28 cellular contexts compared by ENCODE assay signal in genomic region chr2:42733852-42734251, GRCh38.
"Had no signal": no experiment of that assay in that cellular context is flagged by ENCODE, and none has a peak within 500 bp of the region (broad histone marks: within the 10 kb centered on the region; RNA-seq: fewer than 3 reads in every experiment).

No MANE protein-coding gene starts in this region.

- H3K27me3 ChIP-seq: stomach, suprapubic skin, testis, thyroid gland, tibial artery, tibial nerve, transverse colon, upper lobe of left lung, upper lobe of right lung, uterus, vagina had no signal

- H3K9me3 ChIP-seq: suprapubic skin, testis, thoracic aorta, vagina had no signal

- H3K27ac ChIP-seq: stomach, suprapubic skin, testis, thoracic aorta, thyroid gland, tibial artery, tibial nerve, transverse colon, upper lobe of left lung, upper lobe of right lung, uterus, vagina had no signal

- H3K4me1 ChIP-seq: stomach, testis, thyroid gland, tibial artery, tibial nerve, transverse colon, upper lobe of left lung, upper lobe of right lung, uterus, vagina had no signal

- ATAC-seq: stimulated activated effector memory CD8-positive, alpha-beta T cell treated with anti-CD3 and anti-CD28 coated beads, Interleukin-12 subunit alpha, Interleukin-12 subunit beta, amount 100 ng/mL, for 72 hours; stimulated activated memory B cell treated with anti-CD40 and anti-IgM and Interleukin-4, amounts not matched to agents 10 μg/mL and 1 μg/mL and 100 μg/mL, for 72 hours; stimulated activated naive B cell treated with anti-CD40 and anti-IgM and Interleukin-4, amounts not matched to agents 10 μg/mL and 1 μg/mL and 100 μg/mL, for 72 hours; stimulated activated naive CD8-positive, alpha-beta T cell treated with anti-CD3 and anti-CD28 coated beads, Interleukin-15, amount 100 ng/mL, for 72 hours; stimulated activated naive CD8-positive, alpha-beta T cell treated with anti-CD3 and anti-CD28 coated beads, Interleukin-15, Interleukin-2, amounts not matched to agents 100 U/mL and 50 U/mL, for 24 hours; upper lobe of right lung had no signal

- H3K36me3 ChIP-seq: thyroid gland, upper lobe of right lung, uterus had no signal

- DNase-seq: stimulated activated CD4-positive, alpha-beta T cell treated with anti-CD3 and anti-CD28 coated beads, Interleukin-2, amount 100 ng/mL, for 48 hours; stimulated activated CD4-positive, alpha-beta T cell treated with anti-CD3 and anti-CD28 coated beads, Interleukin-4, amount 100 ng/mL, for 1 hour; stimulated activated CD4-positive, alpha-beta T cell treated with anti-CD3 and anti-CD28 coated beads, Interleukin-4, amount 100 ng/mL, for 24 hours; stimulated activated CD4-positive, alpha-beta T cell treated with anti-CD3 and anti-CD28 coated beads, Interleukin-4, amount 100 ng/mL, for 4 hours; stimulated activated CD8-positive, alpha-beta memory T cell treated with anti-CD3 and anti-CD28 coated beads, Interleukin-4, amount 100 ng/mL, for 48 hours; stimulated activated naive B cell treated with anti-CD40 and anti-IgM and Interleukin-4, amounts not matched to agents 10 μg/mL and 1 μg/mL and 100 μg/mL, for 72 hours; stimulated activated naive CD4-positive, alpha-beta T cell; stimulated activated naive CD4-positive, alpha-beta T cell treated with Interleukin-2 at 50 U/mL for 16 hours; stimulated activated naive CD8-positive, alpha-beta T cell treated with anti-CD3 and anti-CD28 coated beads, Interleukin-15, amount 100 ng/mL, for 72 hours; stimulated activated naive CD8-positive, alpha-beta T cell treated with anti-CD3 and anti-CD28 coated beads, Interleukin-15, Interleukin-2, amounts not matched to agents 100 U/mL and 50 U/mL, for 24 hours; stomach; substantia nigra; testis; thyroid gland; tibial artery; transverse colon; trophoblast cell; upper lobe of left lung; upper lobe of right lung; uterus had no signal

- H3K27ac Mint-ChIP-seq: stimulated activated effector memory CD8-positive, alpha-beta T cell treated with anti-CD3 and anti-CD28 coated beads, Interleukin-12 subunit alpha, Interleukin-12 subunit beta, amount 100 ng/mL, for 72 hours; stimulated activated memory B cell treated with anti-CD40 and anti-IgM and Interleukin-4, amounts not matched to agents 10 μg/mL and 1 μg/mL and 100 μg/mL, for 72 hours; stimulated activated naive B cell treated with anti-CD40 and anti-IgM and Interleukin-4, amounts not matched to agents 10 μg/mL and 1 μg/mL and 100 μg/mL, for 72 hours; stimulated activated naive CD8-positive, alpha-beta T cell treated with anti-CD3 and anti-CD28 coated beads, Interleukin-15, amount 100 ng/mL, for 72 hours; stimulated activated naive CD8-positive, alpha-beta T cell treated with anti-CD3 and anti-CD28 coated beads, Interleukin-15, Interleukin-2, amounts not matched to agents 100 ng/mL and 50 ng/mL, for 24 hours; type B pancreatic cell had no signal

- H3K4me3 ChIP-seq: stomach, suprapubic skin, testis, thoracic aorta, thyroid gland, tibial artery, tibial nerve, transverse colon, upper lobe of left lung, upper lobe of right lung, uterus, vagina had no signal

- H3K27me3 Mint-ChIP-seq: stimulated activated memory B cell treated with anti-CD40 and anti-IgM and Interleukin-4, amounts not matched to agents 10 μg/mL and 1 μg/mL and 100 μg/mL, for 72 hours; stimulated activated naive B cell treated with anti-CD40 and anti-IgM and Interleukin-4, amounts not matched to agents 10 μg/mL and 1 μg/mL and 100 μg/mL, for 72 hours; stimulated activated naive CD8-positive, alpha-beta T cell treated with anti-CD3 and anti-CD28 coated beads, Interleukin-15, amount 100 ng/mL, for 72 hours; stimulated activated naive CD8-positive, alpha-beta T cell treated with anti-CD3 and anti-CD28 coated beads, Interleukin-15, Interleukin-2, amounts not matched to agents 100 ng/mL and 50 ng/mL, for 24 hours; type B pancreatic cell had no signal

- H3K4me3 Mint-ChIP-seq: stimulated activated effector memory CD8-positive, alpha-beta T cell treated with anti-CD3 and anti-CD28 coated beads, Interleukin-12 subunit alpha, Interleukin-12 subunit beta, amount 100 ng/mL, for 72 hours; stimulated activated memory B cell treated with anti-CD40 and anti-IgM and Interleukin-4, amounts not matched to agents 10 μg/mL and 1 μg/mL and 100 μg/mL, for 72 hours; stimulated activated naive B cell treated with anti-CD40 and anti-IgM and Interleukin-4, amounts not matched to agents 10 μg/mL and 1 μg/mL and 100 μg/mL, for 72 hours; stimulated activated naive CD8-positive, alpha-beta T cell treated with anti-CD3 and anti-CD28 coated beads, Interleukin-15, amount 100 ng/mL, for 72 hours; stimulated activated naive CD8-positive, alpha-beta T cell treated with anti-CD3 and anti-CD28 coated beads, Interleukin-15, Interleukin-2, amounts not matched to agents 100 ng/mL and 50 ng/mL, for 24 hours; type B pancreatic cell had no signal

- H3K4me1 Mint-ChIP-seq: stimulated activated effector memory CD8-positive, alpha-beta T cell treated with anti-CD3 and anti-CD28 coated beads, Interleukin-12 subunit alpha, Interleukin-12 subunit beta, amount 100 ng/mL, for 72 hours; stimulated activated memory B cell treated with anti-CD40 and anti-IgM and Interleukin-4, amounts not matched to agents 10 μg/mL and 1 μg/mL and 100 μg/mL, for 72 hours; stimulated activated naive B cell treated with anti-CD40 and anti-IgM and Interleukin-4, amounts not matched to agents 10 μg/mL and 1 μg/mL and 100 μg/mL, for 72 hours; stimulated activated naive CD8-positive, alpha-beta T cell treated with anti-CD3 and anti-CD28 coated beads, Interleukin-15, amount 100 ng/mL, for 72 hours had no signal
